Comparison of ENCODE assay signal across 25 cellular contexts in the genomic region with DNA sequence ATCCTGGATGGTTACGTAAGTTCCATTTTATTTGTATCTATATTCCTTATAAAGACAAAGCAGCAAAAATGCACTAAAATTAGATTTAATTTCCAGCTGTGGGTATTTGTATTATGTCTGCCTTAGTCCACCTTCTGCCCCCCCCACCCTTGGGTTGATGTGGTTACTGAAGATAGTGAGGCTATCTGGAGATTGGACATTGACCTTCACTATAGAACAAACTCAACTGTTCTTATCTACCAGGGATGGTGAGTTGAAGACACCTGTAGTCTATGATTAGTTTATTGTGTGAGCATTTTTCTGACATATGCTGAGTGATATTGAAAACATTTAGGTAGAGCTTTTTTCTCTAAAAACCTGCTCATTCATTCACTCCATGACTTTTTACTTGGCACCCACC.
DNase-seq lines count a peak whose midpoint lies in the region; ATAC-seq, FAIRE-seq and TF ChIP-seq lines count a peak whose summit lies in the region.
"Had no signal": no experiment of that assay in that cellular context is flagged by ENCODE, and none has a peak within 500 bp of the region (broad histone marks: within the 10 kb centered on the region; RNA-seq: fewer than 3 reads in every experiment).

No MANE protein-coding gene starts in this region.

- no peak for TF ChIP-seq EP300 in HepG2 (IDR thresholded peaks at IDR 0.05; ENCODE audit: low read depth in 2 of 2, low read length in 2 of 2)
- TF ChIP-seq EP300 in HepG2 (CRISPR knock-in tag; IDR thresholded peaks at IDR 0.05; ENCODE audit: borderline replicate concordance) = no peak
- TF ChIP-seq EP300 in K562 (IDR thresholded peaks at IDR 0.05; ENCODE audit: low read length) = peak; percentile 61

- FAIRE-seq in HepG2 (lab: Jason Lieb, UNC) (no peak), K562 (lab: Jason Lieb, UNC) (peak; percentile 29)
- FAIRE-seq: A549, GM12891, GM18507 had no signal

- intact Hi-C loops in HepG2 (cut with micrococcal nuclease; ENCODE audit: unreplicated experiment) (no loop called here), right lobe of liver (cut with DNase I) (no loop called here), K562 (cut with micrococcal nuclease) (loop anchor here (5.0 to 10.0 kb wide), 2 partner anchors 152 to 230 kb away; no protein-coding TSS in a partner anchor), left colon (cut with DNase I, micrococcal nuclease) (no loop called here)

- TF ChIP-seq POLR2A in HepG2 (IDR thresholded peaks at IDR 0.05; ENCODE audit: insufficient read depth in 1 of 2, low read depth in 2 of 2, low read length in 2 of 2) (no peak), right lobe of liver (IDR thresholded peaks at IDR 0.05) (no peak), K562 (conservative IDR thresholded peaks at IDR 0.05) (no peak)

- no peaks in the 10 kb centered on the region for H3K27me3 ChIP-seq in HepG2 (ENCODE audit: control insufficient read depth in 1 of 2, insufficient read depth in 2 of 2, low read length in 2 of 2)
- no peaks in the 10 kb centered on the region for H3K27me3 ChIP-seq in right lobe of liver
- H3K27me3 ChIP-seq in K562 (ENCODE audit: control insufficient read depth in 2 of 2, insufficient read depth in 2 of 2, low read length in 2 of 2) = no peaks in the 10 kb centered on the region
- no peaks in the 10 kb centered on the region for H3K27me3 ChIP-seq in thoracic aorta (replicated peaks; ENCODE audit: insufficient read depth)
- H3K27me3 ChIP-seq: BE2C; BLaER1 treated with 17β-estradiol and CSF1 and Interleukin-3, amounts not matched to agents 10 nM and 100 nM had no signal

- H3K79me2 ChIP-seq in HepG2 (ENCODE audit: insufficient read depth, low read length) (peaks cover 93% of the 10 kb centered on the region), K562 (ENCODE audit: control insufficient read depth, insufficient read depth, low read length) (peaks cover 76% of the 10 kb centered on the region)

- H3K4me2 ChIP-seq in HepG2 (ENCODE audit: low read depth, low read length) (no peak overlapping the region), K562 (ENCODE audit: insufficient read depth, low read length) (peak overlapping the region; percentile 12; the same call in 1 of the 2 replicates)
- H3K4me2 ChIP-seq: A549; BLaER1 treated with 17β-estradiol and CSF1 and Interleukin-3, amounts not matched to agents 10 nM and 100 nM; GM23338 had no signal

- in situ Hi-C loops in HepG2 (cut with HindIII; ENCODE audit: extremely low pct_ligation_motif_present, low pct_unique_long_range_greater_than_20kb) = no loop called here
- in situ Hi-C loops in K562 (cut with MboI) = no loop called here

- H3K36me3 ChIP-seq in HepG2 (replicated peaks in 1 of 2; ENCODE audit: control insufficient read depth in 1 of 2, insufficient read depth in 2 of 2, low read length in 2 of 2) (no peaks in the 10 kb centered on the region), right lobe of liver (no peaks in the 10 kb centered on the region), K562 (ENCODE audit: control insufficient read depth, insufficient read depth, low read length) (0 out of 3 replicates have a peak, but pooled peaks cover 3% of the 10 kb centered on the region), thoracic aorta (no peaks in the 10 kb centered on the region)
- H3K36me3 ChIP-seq: BE2C; BLaER1 treated with 17β-estradiol and CSF1 and Interleukin-3, amounts not matched to agents 10 nM and 100 nM had no signal

- no peak for TF ChIP-seq RAD21 in HepG2 (CRISPR knock-in tag; IDR thresholded peaks at IDR 0.05)
- TF ChIP-seq RAD21 in K562 (CRISPR knock-in tag; conservative IDR thresholded peaks at IDR 0.05 in 1 of 2, IDR thresholded peaks at IDR 0.05 in 1 of 2) = no peak

- TF ChIP-seq CTCF in HepG2 (CRISPR knock-in tag; IDR thresholded peaks at IDR 0.05) = no peak
- TF ChIP-seq CTCF in right lobe of liver (IDR thresholded peaks at IDR 0.05) = no peak
- TF ChIP-seq CTCF in K562 (IDR thresholded peaks at IDR 0.05 in 2 of 3, conservative IDR thresholded peaks at IDR 0.05 in 1 of 3; ENCODE audit: insufficient read depth in 2 of 3, low read depth in 1 of 3, low read length in 3 of 3) = no peak
- TF ChIP-seq CTCF in thoracic aorta (IDR thresholded peaks at IDR 0.05) = no peak

- 98% methylated on average over 1 of the region's 1 CpG for WGBS in HepG2 (ENCODE audit: low lambda C conversion rate)
- WGBS in right lobe of liver (ENCODE audit: insufficient coverage, low coverage, low lambda C conversion rate, missing lambda C conversion rate) = 100% methylated on average over 1 of the region's 1 CpG
- WGBS in K562 (ENCODE audit: insufficient coverage, low coverage, missing lambda C conversion rate) = 82% methylated on average over 1 of the region's 1 CpG

- no peak overlapping the region for H3K27ac ChIP-seq in HepG2 (ENCODE audit: extremely low read length, insufficient read depth, low read length)
- H3K27ac ChIP-seq in right lobe of liver = no peak overlapping the region
- no peak overlapping the region for H3K27ac ChIP-seq in K562 (ENCODE audit: extremely low read depth, low read depth, low read length)
- peak overlapping the region; percentile 36 to 42 for H3K27ac ChIP-seq in thoracic aorta
- H3K27ac ChIP-seq: 22Rv1; A549; BLaER1 treated with 17β-estradiol and CSF1 and Interleukin-3, amounts not matched to agents 10 nM and 100 nM had no signal

- no peak overlapping the region for H2AFZ ChIP-seq in HepG2 (ENCODE audit: low read length)
- no peak overlapping the region for H2AFZ ChIP-seq in K562 (ENCODE audit: low read depth, low read length)
- H2AFZ ChIP-seq: GM23338 had no signal

- no peak for ATAC-seq in HepG2
- ATAC-seq in right lobe of liver = no peak
- peak; percentile 65 for ATAC-seq in K562
- ATAC-seq in left colon = peak; percentile 91
- no peak for ATAC-seq in thoracic aorta (ENCODE audit: insufficient number of reproducible peaks, low FRiP score, low read depth)
- ATAC-seq: A549, GM23338, HCT116 had no signal

- H3K9me3 ChIP-seq in HepG2 (ENCODE audit: low read length) (no peaks in the 10 kb centered on the region), right lobe of liver (no peaks in the 10 kb centered on the region), K562 (replicated peaks; ENCODE audit: control insufficient read depth, insufficient read depth, low read depth, low read length) (no peaks in the 10 kb centered on the region), thoracic aorta (no peaks in the 10 kb centered on the region)
- H3K9me3 ChIP-seq: A549; BE2C; BLaER1 treated with 17β-estradiol and CSF1 and Interleukin-3, amounts not matched to agents 10 nM and 100 nM had no signal

- CTCF ChIA-PET in HepG2 (lab: Yijun Ruan, JAX; ENCODE audit: low intra/inter-chr PET ratio, low total read pairs) (no interaction called here), K562 (lab: Yijun Ruan, JAX; ENCODE audit: low intra/inter-chr PET ratio) (no interaction called here)

- POLR2A ChIA-PET in HepG2 (lab: Yijun Ruan, JAX) = no interaction called here
- POLR2A ChIA-PET in K562 (lab: Yijun Ruan, JAX) = interaction anchor here (0.7 kb wide), 1 partner anchor 362 kb away, joined by 3 read pairs; no protein-coding TSS in a partner anchor

- peaks cover 3% of the 10 kb centered on the region for H4K20me1 ChIP-seq in HepG2 (ENCODE audit: insufficient read depth, low read length)
- H4K20me1 ChIP-seq in K562 (replicated peaks; ENCODE audit: control insufficient read depth, insufficient read depth, low read length) = no peaks in the 10 kb centered on the region
- H4K20me1 ChIP-seq: BLaER1 treated with 17β-estradiol and CSF1 and Interleukin-3, amounts not matched to agents 10 nM and 100 nM had no signal

- H3K4me3 ChIP-seq in HepG2 (replicated peaks in 1 of 3; ENCODE audit: insufficient read depth in 1 of 3, low read depth in 2 of 3, low read length in 3 of 3) = no peak overlapping the region
- H3K4me3 ChIP-seq in right lobe of liver = no peak overlapping the region
- no peak overlapping the region for H3K4me3 ChIP-seq in K562
- no peak overlapping the region for H3K4me3 ChIP-seq in thoracic aorta
- H3K4me3 ChIP-seq: A549; BLaER1 treated with 17β-estradiol and CSF1 and Interleukin-3, amounts not matched to agents 10 nM and 100 nM; GM23338 had no signal

- H3K9ac ChIP-seq in HepG2 (ENCODE audit: insufficient read depth, low read depth, low read length) = no peak overlapping the region
- H3K9ac ChIP-seq in K562 (ENCODE audit: insufficient read depth in 1 of 2, low read depth in 2 of 2, low read length in 2 of 2) = no peak overlapping the region
- H3K9ac ChIP-seq: BLaER1 treated with 17β-estradiol and CSF1 and Interleukin-3, amounts not matched to agents 10 nM and 100 nM had no signal

- DNase-seq in HepG2 (ENCODE audit: low spot score) = no peak
- DNase-seq in right lobe of liver = no peak
- peak; percentile 20 to 70 (median 40) for DNase-seq in K562 (ENCODE audit: extremely low read depth in 1 of 4, low spot score in 3 of 4)
- DNase-seq in left colon = peak in 1 of 2 donors; percentile 32
- no peak for DNase-seq in thoracic aorta (ENCODE audit: low spot score)
- DNase-seq in A172 (ENCODE audit: low spot score) = no peak
- no peak for DNase-seq in C1 segment of cervical spinal cord (lab: John Stamatoyannopoulos, UW)
- no peak for DNase-seq in cortex of kidney (lab: John Stamatoyannopoulos, UW)
- DNase-seq: ACHN; AML-193; BE2C; Calu3; CD4-positive, alpha-beta memory T cell; COR-L47; DMS53; DMS79 treated with DMSO at 0.1 percent for 48 hours; GF-D8; H9 had no signal

- H3K4me1 ChIP-seq in HepG2 (ENCODE audit: insufficient read depth, low read length) = peaks cover 24% of the 10 kb centered on the region
- peaks cover 0 to 41% (median 12%) of the 10 kb centered on the region in 4 donors for H3K4me1 ChIP-seq in right lobe of liver
- peaks cover 0 to 20% of the 10 kb centered on the region in 2 experiments for H3K4me1 ChIP-seq in K562 (replicated peaks in 1 of 2; ENCODE audit: control insufficient read depth in 2 of 2, insufficient read depth in 2 of 2, low read length in 2 of 2)
- peaks cover 33 to 88% of the 10 kb centered on the region in 2 donors for H3K4me1 ChIP-seq in thoracic aorta (ENCODE audit: control insufficient read depth in 1 of 2, low read depth in 2 of 2)
- H3K4me1 ChIP-seq: A549, BE2C had no signal

- H3K9me1 ChIP-seq in K562 (ENCODE audit: control insufficient read depth, insufficient read depth, low read length) = no peaks in the 10 kb centered on the region

- BruUV-seq in HepG2 (replicated peaks; lab: Mats Ljungman, UMichigan) = no TSS peak
- BruUV-seq in K562 (replicated peaks; lab: Mats Ljungman, UMichigan) = no TSS peak

TF ChIP-seq in K562, 482 proteins besides CTCF, POLR2A, EP300 and RAD21 (continues in another document):
- TF ChIP-seq POLR2AphosphoS5 (IDR thresholded peaks at IDR 0.05; ENCODE audit: control insufficient read depth, insufficient read depth, low read depth, low read length) = peak; percentile 68; the same call in 1 of the 2 replicates
- TF ChIP-seq ZNF408 (CRISPR knock-in tag; IDR thresholded peaks at IDR 0.05; ENCODE audit: low read depth) = no peak
- no peak for TF ChIP-seq BHLHE40 (IDR thresholded peaks at IDR 0.05; ENCODE audit: low read length)
- TF ChIP-seq TCF3 (CRISPR knock-in tag; IDR thresholded peaks at IDR 0.05) = peak; percentile 79
- no peak for TF ChIP-seq OTX1 (CRISPR knock-in tag; IDR thresholded peaks at IDR 0.05)
- no peak for TF ChIP-seq COPS2 (conservative IDR thresholded peaks at IDR 0.05)
- TF ChIP-seq NFE2L1 (tag; IDR thresholded peaks at IDR 0.05; ENCODE audit: borderline replicate concordance, low read depth) = no peak
- no peak for TF ChIP-seq POLR3A (IDR thresholded peaks at IDR 0.05; ENCODE audit: borderline replicate concordance, extremely low read depth, insufficient read depth, insufficient read length)

Comparison
In these comparisons a context has a peak if more than half of its experiments do, and no peak if none do; other contexts are left out.
1. ATAC-seq: peak in K562 (single experiment) and left colon (single experiment); none in HepG2 (single experiment), right lobe of liver (0 of 4) and thoracic aorta (single experiment).
2. DNase-seq: peak in K562 (4 of 4); none in HepG2 (single experiment), right lobe of liver (0 of 3), thoracic aorta (single experiment), A172 (single experiment), C1 segment of cervical spinal cord (0 of 14) and cortex of kidney (single experiment).
3. H3K27ac ChIP-seq: peak in thoracic aorta (2 of 2); none in HepG2 (single experiment), right lobe of liver (0 of 3) and K562 (single experiment).
4. Of the 241 proteins assayed by ChIP-seq in both HepG2 and K562: peak only in HepG2: none; only in K562: CC2D1A, CREM, DPF2, EHMT2, EP300, ESRRA and 11 more; in both: ZNF740; in neither: 219; mixed calls (peak in some experiments, not most) for 4.